ENCODE assay signal across 15 cellular contexts in genomic region chr2:167935803-167936110, GRCh38.
DNase-seq lines count a peak whose midpoint lies in the region; ATAC-seq, FAIRE-seq and TF ChIP-seq lines count a peak whose summit lies in the region.
"Had no signal": no experiment of that assay in that cellular context is flagged by ENCODE, and none has a peak within 500 bp of the region (broad histone marks: within the 10 kb centered on the region; RNA-seq: fewer than 3 reads in every experiment).

No MANE protein-coding gene starts in this region.

- H3K4me3 ChIP-seq in BE2C (ENCODE audit: low read depth, low read length): no peak overlapping the region
- H3K4me3 ChIP-seq: GM23338 had no signal

- in situ Hi-C loops in Caki2 (cut with HindIII; ENCODE audit: low pct_unique_long_range_greater_than_20kb, low sequenced_read_pairs): no loop called here

- no peak overlapping the region for H3K4me3 Mint-ChIP-seq in T-helper 17 cell
- H3K4me3 Mint-ChIP-seq: B cell; CD4-positive, alpha-beta memory T cell; GM23338 had no signal

- ATAC-seq in GM21717 (IDR thresholded peaks at IDR 0.05; ENCODE audit: unreplicated experiment): no peak
- no peak for ATAC-seq in T-helper 17 cell
- ATAC-seq: GM23338 had no signal

- H3K27me3 Mint-ChIP-seq in T-helper 17 cell: peaks cover 32% of the 10 kb centered on the region

- TF ChIP-seq CTCF in BE2C (IDR thresholded peaks at IDR 0.05; ENCODE audit: low read depth, low read length) (no peak), GM20000 (IDR thresholded peaks at IDR 0.05; ENCODE audit: extremely low read depth, missing control alignments) (no peak)

- H3K36me3 ChIP-seq in BE2C: no peaks in the 10 kb centered on the region

- DNase-seq in BE2C (peak; percentile 42), Caki2 (ENCODE audit: low read depth) (peak; percentile 72), RCC 7860 (ENCODE audit: low spot score) (no peak), kidney tubule cell (ENCODE audit: low spot score) (peak; percentile 40), LoVo (ENCODE audit: low spot score) (no peak), GM20000 (ENCODE audit: low spot score) (no peak), T-helper 17 cell (no peak)
- DNase-seq: CD4-positive, alpha-beta memory T cell; COR-L47; H7; IMR-90 had no signal

- H3K9me3 ChIP-seq in BE2C: no peaks in the 10 kb centered on the region
- no peaks in the 10 kb centered on the region for H3K9me3 ChIP-seq in T-helper 17 cell (ENCODE audit: control insufficient read depth, low read length, poor library complexity, severe bottlenecking)

- H3K27me3 ChIP-seq in BE2C: no peaks in the 10 kb centered on the region

- H3K4me1 ChIP-seq in BE2C: no peaks in the 10 kb centered on the region

- H3K4me1 Mint-ChIP-seq in T-helper 17 cell: no peaks in the 10 kb centered on the region
- H3K4me1 Mint-ChIP-seq: B cell; CD4-positive, alpha-beta memory T cell; GM23338 had no signal

- H3K36me3 Mint-ChIP-seq in T-helper 17 cell (ENCODE audit: low read depth): no peaks in the 10 kb centered on the region
- H3K36me3 Mint-ChIP-seq: CD4-positive, alpha-beta memory T cell had no signal

- peak; percentile 53 for FAIRE-seq in RCC 7860 (lab: Jason Lieb, UNC)
- FAIRE-seq: A204.1 had no signal

- no peak overlapping the region for H3K27ac Mint-ChIP-seq in T-helper 17 cell
- H3K27ac Mint-ChIP-seq: B cell, GM23338 had no signal

Comparison
In these comparisons a context has a peak if more than half of its experiments do, and no peak if none do; other contexts are left out.
1. DNase-seq: peak in BE2C (single experiment), Caki2 (single experiment) and kidney tubule cell (single experiment); none in RCC 7860 (single experiment), LoVo (single experiment), GM20000 (single experiment) and T-helper 17 cell (0 of 3).